Comparison of ENCODE assay signal across 12 cellular contexts in genomic region chr2:218605438-218605837, GRCh38. TPM values are rescaled to one million over a fixed set of nuclear protein-coding genes. Genes with fewer than 3 reads are reported as not detected.
DNase-seq lines count a peak whose midpoint lies in the region; ATAC-seq and TF ChIP-seq lines count a peak whose summit lies in the region.
"Had no signal": no experiment of that assay in that cellular context is flagged by ENCODE, and none has a peak within 500 bp of the region (broad histone marks: within the 10 kb centered on the region; RNA-seq: fewer than 3 reads in every experiment).

No MANE protein-coding gene starts in this region.

- DNase-seq in Ammon's horn (ENCODE audit: low spot score): peak; percentile 17
- peak; percentile 94 for DNase-seq in LHCN-M2 (ENCODE audit: low read depth)
- DNase-seq in medulla oblongata (ENCODE audit: extremely low spot score): peak; percentile 33
- no peak for DNase-seq in SIG-M5 treated with dmso at 0.1 percent for 504 hours (lab: John Stamatoyannopoulos, UW; ENCODE audit: unreplicated experiment)
- no peak for DNase-seq in SK-N-DZ (ENCODE audit: low spot score)
- DNase-seq: activated T-cell treated with anti-CD3 and anti-CD28 coated beads, Interleukin-2, amount 50 U/mL, for 1 hour; colonic mucosa; T1000 had no signal

- H3K4me3 ChIP-seq in gastroesophageal sphincter: no peak overlapping the region
- H3K4me3 ChIP-seq: colonic mucosa had no signal

- ATAC-seq in SK-N-SH treated with all-trans-retinoic acid at 6 μM for 48 hours (peak; percentile 42), gastroesophageal sphincter (no peak), GM21723 (IDR thresholded peaks at IDR 0.05; ENCODE audit: unreplicated experiment) (no peak)

- no peaks in the 10 kb centered on the region for H3K9me3 ChIP-seq in gastroesophageal sphincter
- H3K9me3 ChIP-seq: colonic mucosa had no signal

- H3K27me3 ChIP-seq in gastroesophageal sphincter: no peaks in the 10 kb centered on the region
- H3K27me3 ChIP-seq: colonic mucosa had no signal

- TF ChIP-seq CTCF in gastroesophageal sphincter (IDR thresholded peaks at IDR 0.05): no peak

- WGBS in gastroesophageal sphincter (ENCODE audit: low coverage in 1 of 2), 2 donors: 53 to 75% methylated on average over 2 of the region's 2 CpGs

- no peak for TF ChIP-seq EP300 in gastroesophageal sphincter (IDR thresholded peaks at IDR 0.05)

- TF ChIP-seq POLR2A in gastroesophageal sphincter (IDR thresholded peaks at IDR 0.05): no peak

- H3K4me1 ChIP-seq in gastroesophageal sphincter: peaks cover 0 to 42% (median 14%) of the 10 kb centered on the region in 3 donors
- H3K4me1 ChIP-seq: colonic mucosa had no signal

- no peak overlapping the region for H3K27ac ChIP-seq in gastroesophageal sphincter
- H3K27ac ChIP-seq: colonic mucosa, KMS-11 had no signal

- H3K36me3 ChIP-seq in gastroesophageal sphincter: no peaks in the 10 kb centered on the region
- H3K36me3 ChIP-seq: colonic mucosa had no signal

TF ChIP-seq in SK-N-SH treated with all-trans-retinoic acid at 6 μM for 48 hours, 23 proteins besides CTCF, POLR2A, EP300 and RAD21:
- 0 out of 2 replicates have a peak, but pooled peaks have one; percentile 26 for TF ChIP-seq RARB (CRISPR knock-in tag; IDR thresholded peaks at IDR 0.05)
- no peak for TF ChIP-seq ZNF565 (CRISPR knock-in tag; conservative IDR thresholded peaks at IDR 0.05; ENCODE audit: low read depth)

RNA-seq across cellular contexts. Expression of gene PLCD4, which starts 2.3 kb away (rescaled TPM):
- total RNA-seq in LHCN-M2 (2014; rRNA removed) (6.6 and 9.5 TPM in 2 replicates), gastroesophageal sphincter (10 to 100 TPM in 2 of 4 donors, 1 to 10 TPM in 2; 1.6 to 18.8 (median 9.3) TPM)
- 6.0 TPM for polyA plus RNA-seq in LHCN-M2 (2012)
- polyA plus RNA-seq in SK-N-DZ (2014; cell fraction: cytosol; rRNA removed): 0.16 TPM in 1 of 2 replicates, not detected in the other
- 0.39 and 0.63 TPM in 2 replicates for polyA plus RNA-seq in SK-N-DZ (2014; cell fraction: nucleus; rRNA removed)

RNA-seq across cellular contexts. Expression of gene CNOT9, which starts 36.8 kb away (rescaled TPM):
- total RNA-seq in LHCN-M2 (2014; rRNA removed): 64.6 and 82.1 TPM in 2 replicates
- polyA plus RNA-seq in LHCN-M2 (2012): 27.0 TPM
- 10 to 100 TPM; 27.5 to 35.3 (median 32.3) TPM for total RNA-seq in gastroesophageal sphincter
- 67.4 and 68.5 TPM in 2 replicates for polyA plus RNA-seq in SK-N-DZ (2014; cell fraction: cytosol; rRNA removed)
- polyA plus RNA-seq in SK-N-DZ (2014; cell fraction: nucleus; rRNA removed): 92.0 and 102 TPM in 2 replicates

RNA-seq across cellular contexts. Expression of gene USP37, which starts 37.3 kb away (rescaled TPM):
- total RNA-seq in LHCN-M2 (2014; rRNA removed) (11.1 and 11.9 TPM in 2 replicates), gastroesophageal sphincter (10 to 100 TPM in 1 of 4 donors, 1 to 10 TPM in 3; 8.3 to 17.4 (median 9.0) TPM)
- 1.9 TPM for polyA plus RNA-seq in LHCN-M2 (2012)
- polyA plus RNA-seq in SK-N-DZ (2014; cell fraction: cytosol; rRNA removed): 12.6 and 15.5 TPM in 2 replicates
- 12.1 and 17.8 TPM in 2 replicates for polyA plus RNA-seq in SK-N-DZ (2014; cell fraction: nucleus; rRNA removed)

RNA-seq across cellular contexts. Expression of gene ZNF142, which starts 54.0 kb away (rescaled TPM):
- total RNA-seq in LHCN-M2 (2014; rRNA removed): 15.0 and 15.8 TPM in 2 replicates
- 7.8 TPM for polyA plus RNA-seq in LHCN-M2 (2012)
- total RNA-seq in gastroesophageal sphincter: 10 to 100 TPM; 10.8 to 33.3 (median 24.6) TPM
- 7.6 and 12.7 TPM in 2 replicates for polyA plus RNA-seq in SK-N-DZ (2014; cell fraction: cytosol; rRNA removed)
- 8.9 and 24.1 TPM in 2 replicates for polyA plus RNA-seq in SK-N-DZ (2014; cell fraction: nucleus; rRNA removed)

RNA-seq across cellular contexts. Expression of gene BCS1L, which starts 54.0 kb away (rescaled TPM):
- total RNA-seq in LHCN-M2 (2014; rRNA removed): 38.3 and 50.6 TPM in 2 replicates
- 36.5 TPM for polyA plus RNA-seq in LHCN-M2 (2012)
- total RNA-seq in gastroesophageal sphincter: 10 to 100 TPM; 24.3 to 37.4 (median 29.9) TPM
- polyA plus RNA-seq in SK-N-DZ (2014; cell fraction: cytosol; rRNA removed): 61.0 and 63.3 TPM in 2 replicates
- polyA plus RNA-seq in SK-N-DZ (2014; cell fraction: nucleus; rRNA removed): 159 and 177 TPM in 2 replicates

Comparison
In these comparisons a context has a peak if more than half of its experiments do, and no peak if none do; other contexts are left out.
1. DNase-seq: peak in Ammon's horn (single experiment), LHCN-M2 (single experiment) and medulla oblongata (single experiment); none in SIG-M5 treated with dmso at 0.1 percent for 504 hours (single experiment) and SK-N-DZ (single experiment).